Comparison of ENCODE assay signal across 8 cellular contexts in the genomic region with DNA sequence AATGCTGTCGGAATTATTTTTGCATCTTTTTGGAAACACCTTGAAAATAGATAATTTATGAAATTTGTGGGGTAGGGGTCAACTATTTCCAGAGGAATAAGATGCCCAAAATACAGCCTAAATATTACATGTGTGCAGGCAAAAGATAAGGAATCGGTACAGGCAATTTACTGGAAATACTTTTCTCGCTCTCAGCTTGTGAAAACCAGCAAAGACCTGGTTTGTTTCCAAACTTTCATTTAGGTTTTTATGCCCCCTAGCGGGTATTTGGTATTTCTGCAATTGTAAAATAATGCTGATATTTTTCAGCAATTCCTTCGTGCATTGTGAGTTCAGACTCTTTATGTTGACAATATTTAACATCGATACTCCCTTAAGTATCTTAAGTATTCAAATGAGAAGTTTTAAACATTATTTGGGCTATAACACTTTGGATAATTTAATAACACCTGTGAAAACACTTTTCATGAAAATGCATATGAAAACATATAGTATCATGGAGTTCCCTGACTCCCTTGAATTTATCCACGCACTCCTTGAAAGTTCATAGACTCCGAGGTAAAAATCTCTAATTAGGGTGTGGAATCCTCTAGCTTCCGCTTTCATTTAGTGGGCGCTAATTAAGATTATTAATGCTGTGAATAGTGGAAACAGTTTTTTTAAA.
DNase-seq lines count a peak whose midpoint lies in the region; ATAC-seq, FAIRE-seq and TF ChIP-seq lines count a peak whose summit lies in the region.

No MANE protein-coding gene starts in this region.

- no peaks in the 10 kb centered on the region for H3K79me2 ChIP-seq in endothelial cell of umbilical vein (ENCODE audit: control insufficient read depth, insufficient read depth, low read length)

- no peaks in the 10 kb centered on the region for H3K9me1 ChIP-seq in endothelial cell of umbilical vein (replicated peaks; ENCODE audit: control insufficient read depth, extremely low read depth, insufficient read depth, low read length)

- H4K20me1 ChIP-seq in endothelial cell of umbilical vein (replicated peaks; ENCODE audit: control insufficient read depth, extremely low read depth, insufficient read depth, low read length): no peaks in the 10 kb centered on the region

- H3K36me3 ChIP-seq in endothelial cell of umbilical vein (ENCODE audit: control insufficient read depth in 2 of 2, extremely low read depth in 1 of 2, insufficient read depth in 2 of 2, low read length in 2 of 2) (no peaks in the 10 kb centered on the region), prostate gland (no peaks in the 10 kb centered on the region)

- ATAC-seq in HG02840 (IDR thresholded peaks at IDR 0.05; ENCODE audit: low FRiP score, unreplicated experiment): no peak
- no peak for ATAC-seq in GM21447 (IDR thresholded peaks at IDR 0.05; ENCODE audit: unreplicated experiment)

- FAIRE-seq in HTR-8/SVneo (lab: Jason Lieb, UNC) (no peak), endothelial cell of umbilical vein (lab: Jason Lieb, UNC) (peak; percentile 83)

- DNase-seq in DMS114 treated with DMSO at 0.1 percent for 48 hours (lab: John Stamatoyannopoulos, UW; ENCODE audit: unreplicated experiment): peak; percentile 31
- peak; percentile 9 for DNase-seq in HTR-8/SVneo (ENCODE audit: insufficient read length, low spot score)
- DNase-seq in OCI-M1 (lab: John Stamatoyannopoulos, UW): peak; percentile 81
- DNase-seq in endothelial cell of umbilical vein (ENCODE audit: low read depth, low spot score): peak; percentile 48
- DNase-seq in prostate gland (ENCODE audit: low spot score): no peak
- DNase-seq in activated CD8-positive, alpha-beta memory T cell treated with anti-CD3 and anti-CD28 coated beads for 24 hours: no peak

- TF ChIP-seq POLR2A in endothelial cell of umbilical vein (IDR thresholded peaks at IDR 0.05; ENCODE audit: low read depth, low read length) (no peak), prostate gland (IDR thresholded peaks at IDR 0.05) (no peak)

- intact Hi-C loops in endothelial cell of umbilical vein (cut with micrococcal nuclease) (loop anchor here (1.0 to 10.0 kb wide), 5 partner anchors 215 to 1455 kb away; partner anchors contain the start of gene KCND2), prostate gland (cut with DNase I) (no loop called here)

- dilution Hi-C loops in endothelial cell of umbilical vein (cut with MboI; ENCODE audit: extremely low pct_ligation_motif_present, low sequenced_read_pairs): no loop called here

- WGBS in prostate gland: 44% methylated on average over 10 of the region's 10 CpGs

- POLR2A ChIA-PET in endothelial cell of umbilical vein (lab: Charles Lee): no interaction called here

- peaks cover 2% of the 10 kb centered on the region for H3K4me1 ChIP-seq in endothelial cell of umbilical vein (ENCODE audit: control insufficient read depth, extremely low read depth, insufficient read depth, low read length)
- no peaks in the 10 kb centered on the region for H3K4me1 ChIP-seq in prostate gland (replicated peaks)

- no TSS peak for BruUV-seq in endothelial cell of umbilical vein (replicated peaks; lab: Mats Ljungman, UMichigan)

- H3K9ac ChIP-seq in endothelial cell of umbilical vein (replicated peaks; ENCODE audit: extremely low read depth, insufficient read depth, low read length): no peak overlapping the region

- H3K9me3 ChIP-seq in endothelial cell of umbilical vein (replicated peaks; ENCODE audit: control insufficient read depth, insufficient read depth, low read length) (no peaks in the 10 kb centered on the region), prostate gland (no peaks in the 10 kb centered on the region)

- H3K27me3 ChIP-seq in endothelial cell of umbilical vein (ENCODE audit: control insufficient read depth in 2 of 2, insufficient read depth in 2 of 2, low read length in 2 of 2) (peaks cover 2 to 3% of the 10 kb centered on the region in 2 experiments), prostate gland (replicated peaks; ENCODE audit: insufficient read depth) (no peaks in the 10 kb centered on the region)

- no peak overlapping the region for H3K4me3 ChIP-seq in endothelial cell of umbilical vein (replicated peaks in 1 of 3; ENCODE audit: insufficient read depth in 1 of 3, low read depth in 1 of 3, low read length in 3 of 3)
- no peak overlapping the region for H3K4me3 ChIP-seq in prostate gland

- H2AFZ ChIP-seq in endothelial cell of umbilical vein (ENCODE audit: low read depth, low read length): peak overlapping the region; percentile 66

- TF ChIP-seq CTCF in endothelial cell of umbilical vein (IDR thresholded peaks at IDR 0.05; ENCODE audit: extremely low read depth in 1 of 2, insufficient read depth in 1 of 2, low read depth in 1 of 2, low read length in 2 of 2) (peak; percentile 37 to 39), prostate gland (IDR thresholded peaks at IDR 0.05) (peak in 3 of 4 experiments; percentile 41 to 65 (median 55))

- H3K4me2 ChIP-seq in endothelial cell of umbilical vein (ENCODE audit: insufficient read depth, low read length): peak overlapping the region; percentile 47

- H3K27ac ChIP-seq in endothelial cell of umbilical vein (ENCODE audit: insufficient read depth, low read depth, low read length) (no peak overlapping the region), prostate gland (no peak overlapping the region)

- CTCF ChIA-PET in endothelial cell of umbilical vein (lab: Charles Lee): interaction anchor here (0.6 to 5.1 kb wide), 32 partner anchors 9 to 1454 kb away, joined by 3 to 71 read pairs (median 4); partner anchors contain the start of gene ING3

TF ChIP-seq in endothelial cell of umbilical vein, 7 proteins besides CTCF, POLR2A, EP300 and RAD21:
- no peak for TF ChIP-seq MYC (IDR thresholded peaks at IDR 0.05; ENCODE audit: low read depth, low read length)
- TF ChIP-seq GATA2 (IDR thresholded peaks at IDR 0.05; ENCODE audit: insufficient read depth, insufficient read length, low read depth, low read length): no peak

Comparison
In these comparisons a context has a peak if more than half of its experiments do, and no peak if none do; other contexts are left out.
1. DNase-seq: peak in DMS114 treated with DMSO at 0.1 percent for 48 hours (single experiment), HTR-8/SVneo (single experiment), OCI-M1 (single experiment) and endothelial cell of umbilical vein (single experiment); none in prostate gland (single experiment) and activated CD8-positive, alpha-beta memory T cell treated with anti-CD3 and anti-CD28 coated beads for 24 hours (single experiment).